ENCODE assay signal across 1 cellular context in genomic region chr13:27617801-27618411, GRCh38.
A peak's percentile ranks its signal among the peaks of the same experiment; 100 is the strongest.
TF ChIP-seq lines count a peak whose summit lies in the region.

No MANE protein-coding gene starts in this region.

TF ChIP-seq in HepG2, 621 proteins besides CTCF, POLR2A, EP300 and RAD21:
- no peak for TF ChIP-seq MXD1 (CRISPR knock-in tag; IDR thresholded peaks at IDR 0.05)
- TF ChIP-seq ZNF205 (CRISPR knock-in tag; IDR thresholded peaks at IDR 0.05): 0 out of 2 replicates have a peak, but pooled peaks have one; percentile 64
- no peak for TF ChIP-seq REST (IDR thresholded peaks at IDR 0.05; ENCODE audit: borderline replicate concordance in 1 of 2, low read depth in 1 of 2, low read length in 2 of 2)
